24 cellular contexts compared by ENCODE assay signal in the genomic region with DNA sequence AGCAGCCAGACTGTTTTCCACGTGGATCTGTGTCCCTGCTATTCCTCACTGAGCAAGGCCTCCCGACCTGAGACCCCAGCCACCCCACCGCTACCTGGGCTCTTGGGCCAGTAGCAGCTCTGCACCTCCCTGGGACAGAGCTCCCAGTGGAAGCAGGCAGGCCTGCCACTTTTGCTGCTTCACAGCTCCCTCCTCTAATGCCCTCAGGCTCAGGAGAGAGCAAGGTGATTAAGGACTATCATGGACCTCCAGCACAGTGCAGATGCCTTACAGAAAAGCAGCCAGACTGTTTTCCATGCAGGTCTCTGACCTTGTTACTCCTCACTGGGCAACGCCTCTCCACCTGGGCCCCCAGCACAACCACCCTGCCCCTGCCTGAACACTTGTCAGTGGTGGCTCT. TPM values are rescaled to one million over a fixed set of nuclear protein-coding genes. Genes with fewer than 3 reads are reported as not detected.
DNase-seq lines count a peak whose midpoint lies in the region; ATAC-seq and TF ChIP-seq lines count a peak whose summit lies in the region.
"Had no signal": no experiment of that assay in that cellular context is flagged by ENCODE, and none has a peak within 500 bp of the region (broad histone marks: within the 10 kb centered on the region; RNA-seq: fewer than 3 reads in every experiment).

No MANE protein-coding gene starts in this region.

- CTCF ChIA-PET in WTC11 (lab: Charles Lee), result interaction anchor here (1.4 to 2.3 kb wide), 3 partner anchors 18 to 85 kb away, joined by 5 to 6 read pairs (median 6); no protein-coding TSS in a partner anchor

- no peak overlapping the region for H3K4me3 ChIP-seq in right cardiac atrium (ENCODE audit: low read length)
- H3K4me3 ChIP-seq: HAP-1, MG63, Peyer's patch had no signal

- H3K36me3 Mint-ChIP-seq in WTC11, result 0 out of 2 replicates have a peak, but pooled peaks cover 3% of the 10 kb centered on the region
- H3K36me3 Mint-ChIP-seq in mesothelial cell of epicardium, result no peaks in the 10 kb centered on the region
- H3K36me3 Mint-ChIP-seq: CD14-positive monocyte; CD8-positive, alpha-beta memory T cell had no signal

- DNase-seq in NCI-H82 (lab: John Stamatoyannopoulos, UW) (peak; percentile 59), NCI-H82 treated with DMSO at 0.1 percent for 48 hours (lab: John Stamatoyannopoulos, UW; ENCODE audit: unreplicated experiment) (no peak), WTC11 (ENCODE audit: low spot score) (no peak), right cardiac atrium (no peak), mesothelial cell of epicardium (ENCODE audit: low spot score in 2 of 2, unreplicated experiment in 2 of 2) (no peak), DMS79 treated with DMSO at 0.1 percent for 48 hours (lab: John Stamatoyannopoulos, UW) (no peak)
- DNase-seq: BE2C; CD8-positive, alpha-beta memory T cell; DND-41; GOT3; HFFc6; KG1; NCI-H1105 treated with DMSO at 0.1 percent for 48 hours; NCI-H146; NCI-H1930; NCI-H2107; Peyer's patch; SK-N-SH had no signal

- H3K27me3 Mint-ChIP-seq in WTC11 (ENCODE audit: low read depth) (peaks cover 3% of the 10 kb centered on the region; the same call in 1 of the 2 replicates), mesothelial cell of epicardium (ENCODE audit: low read depth) (no peaks in the 10 kb centered on the region)

- TF ChIP-seq CTCF in WTC11 (IDR thresholded peaks at IDR 0.05), result no peak
- no peak for TF ChIP-seq CTCF in mesothelial cell of epicardium (IDR thresholded peaks at IDR 0.05; ENCODE audit: unreplicated experiment)

- H3K4me1 ChIP-seq in right cardiac atrium (ENCODE audit: control insufficient read depth, insufficient read depth, low read length), result peaks cover 4% of the 10 kb centered on the region
- H3K4me1 ChIP-seq: BE2C, HAP-1, Peyer's patch had no signal

- ATAC-seq in WTC11, result peak; percentile 32
- ATAC-seq in right cardiac atrium, result no peak
- ATAC-seq in GM21515 (IDR thresholded peaks at IDR 0.05; ENCODE audit: unreplicated experiment), result no peak

- no peak overlapping the region for H3K27ac Mint-ChIP-seq in WTC11
- no peak overlapping the region for H3K27ac Mint-ChIP-seq in mesothelial cell of epicardium
- H3K27ac Mint-ChIP-seq: CD14-positive monocyte; CD8-positive, alpha-beta memory T cell; HFFc6 had no signal

- H3K9me3 ChIP-seq in right cardiac atrium (ENCODE audit: control insufficient read depth, low read length), result no peaks in the 10 kb centered on the region
- H3K9me3 ChIP-seq: BE2C, MG63, Peyer's patch, SK-N-SH had no signal

- no peaks in the 10 kb centered on the region for H3K27me3 ChIP-seq in right cardiac atrium (ENCODE audit: control insufficient read depth, insufficient read depth)
- H3K27me3 ChIP-seq: BE2C, MG63, Peyer's patch had no signal

- peaks cover 10% of the 10 kb centered on the region; the same call in 1 of the 2 replicates for H3K4me1 Mint-ChIP-seq in WTC11
- no peaks in the 10 kb centered on the region for H3K4me1 Mint-ChIP-seq in mesothelial cell of epicardium
- H3K4me1 Mint-ChIP-seq: CD14-positive monocyte had no signal

- no peak overlapping the region for H3K4me3 Mint-ChIP-seq in WTC11
- H3K4me3 Mint-ChIP-seq in mesothelial cell of epicardium, result no peak overlapping the region
- H3K4me3 Mint-ChIP-seq: CD14-positive monocyte; CD8-positive, alpha-beta memory T cell; HFFc6 had no signal

- 84% methylated on average over 4 of the region's 4 CpGs for WGBS in right cardiac atrium

- peak overlapping the region; percentile 71 for H3K27ac ChIP-seq in right cardiac atrium (ENCODE audit: low read length)
- H3K27ac ChIP-seq: 22Rv1, Peyer's patch had no signal

- H3K9me3 Mint-ChIP-seq in WTC11 (peaks cover 11% of the 10 kb centered on the region), mesothelial cell of epicardium (peaks cover 44% of the 10 kb centered on the region)
- H3K9me3 Mint-ChIP-seq: CD8-positive, alpha-beta memory T cell; HFFc6 had no signal

- intact Hi-C loops in right cardiac atrium (cut with DNase I), result no loop called here

- POLR2A ChIA-PET in WTC11 (lab: Charles Lee), result no interaction called here

TF ChIP-seq in WTC11, 78 proteins besides CTCF, POLR2A, EP300 and RAD21:
- TF ChIP-seq, protein P1, sequence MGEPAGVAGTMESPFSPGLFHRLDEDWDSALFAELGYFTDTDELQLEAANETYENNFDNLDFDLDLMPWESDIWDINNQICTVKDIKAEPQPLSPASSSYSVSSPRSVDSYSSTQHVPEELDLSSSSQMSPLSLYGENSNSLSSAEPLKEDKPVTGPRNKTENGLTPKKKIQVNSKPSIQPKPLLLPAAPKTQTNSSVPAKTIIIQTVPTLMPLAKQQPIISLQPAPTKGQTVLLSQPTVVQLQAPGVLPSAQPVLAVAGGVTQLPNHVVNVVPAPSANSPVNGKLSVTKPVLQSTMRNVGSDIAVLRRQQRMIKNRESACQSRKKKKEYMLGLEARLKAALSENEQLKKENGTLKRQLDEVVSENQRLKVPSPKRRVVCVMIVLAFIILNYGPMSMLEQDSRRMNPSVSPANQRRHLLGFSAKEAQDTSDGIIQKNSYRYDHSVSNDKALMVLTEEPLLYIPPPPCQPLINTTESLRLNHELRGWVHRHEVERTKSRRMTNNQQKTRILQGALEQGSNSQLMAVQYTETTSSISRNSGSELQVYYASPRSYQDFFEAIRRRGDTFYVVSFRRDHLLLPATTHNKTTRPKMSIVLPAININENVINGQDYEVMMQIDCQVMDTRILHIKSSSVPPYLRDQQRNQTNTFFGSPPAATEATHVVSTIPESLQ (CRISPR knock-in tag; IDR thresholded peaks at IDR 0.05), result no peak
- TF ChIP-seq GABPB1 (CRISPR knock-in tag; IDR thresholded peaks at IDR 0.05) (no peak), HMGA2 (CRISPR knock-in tag; IDR thresholded peaks at IDR 0.05) (no peak)
- TF ChIP-seq, protein P2, sequence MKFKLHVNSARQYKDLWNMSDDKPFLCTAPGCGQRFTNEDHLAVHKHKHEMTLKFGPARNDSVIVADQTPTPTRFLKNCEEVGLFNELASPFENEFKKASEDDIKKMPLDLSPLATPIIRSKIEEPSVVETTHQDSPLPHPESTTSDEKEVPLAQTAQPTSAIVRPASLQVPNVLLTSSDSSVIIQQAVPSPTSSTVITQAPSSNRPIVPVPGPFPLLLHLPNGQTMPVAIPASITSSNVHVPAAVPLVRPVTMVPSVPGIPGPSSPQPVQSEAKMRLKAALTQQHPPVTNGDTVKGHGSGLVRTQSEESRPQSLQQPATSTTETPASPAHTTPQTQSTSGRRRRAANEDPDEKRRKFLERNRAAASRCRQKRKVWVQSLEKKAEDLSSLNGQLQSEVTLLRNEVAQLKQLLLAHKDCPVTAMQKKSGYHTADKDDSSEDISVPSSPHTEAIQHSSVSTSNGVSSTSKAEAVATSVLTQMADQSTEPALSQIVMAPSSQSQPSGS (CRISPR knock-in tag; IDR thresholded peaks at IDR 0.05; ENCODE audit: borderline replicate concordance, low read depth), result no peak

RNA-seq across cellular contexts. Expression of a gene that starts 37.0 kb away (rescaled TPM):
- total RNA-seq in WTC11 (2021), result not detected in 3 replicates
- total RNA-seq in right cardiac atrium, result not detected
- polyA plus RNA-seq in right cardiac atrium, result not detected
- not detected in 3 replicates for total RNA-seq in mesothelial cell of epicardium
- total RNA-seq: CD8-positive, alpha-beta memory T cell; HFFc6; OCI-LY7; Peyer's patch had no signal
- polyA plus RNA-seq: CD14-positive monocyte; CD8-positive, alpha-beta memory T cell had no signal

RNA-seq across cellular contexts. Expression of a gene that starts 49.5 kb away (rescaled TPM):
- total RNA-seq in WTC11 (2021) (0.13 to 0.18 TPM (median 0.14 TPM) in 3 replicates), right cardiac atrium (not detected), mesothelial cell of epicardium (not detected in 3 replicates)
- polyA plus RNA-seq in right cardiac atrium, result not detected
- total RNA-seq: CD8-positive, alpha-beta memory T cell; HFFc6; OCI-LY7; Peyer's patch had no signal
- polyA plus RNA-seq: CD14-positive monocyte; CD8-positive, alpha-beta memory T cell; SK-N-SH had no signal
